ENCODE assay signal across 8 cellular contexts in genomic region chr3:10992017-10992945, GRCh38. TPM values are rescaled to one million over a fixed set of nuclear protein-coding genes. Genes with fewer than 3 reads are reported as not detected.
DNase-seq lines count a peak whose midpoint lies in the region; ATAC-seq and TF ChIP-seq lines count a peak whose summit lies in the region.

Gene SLC6A1, plus strand, starts transcription at chr3:10992748. Its CDS starts 24,464 bp downstream, at chr3:11017212.

- no peak for DNase-seq in activated naive CD4-positive, alpha-beta T cell treated with anti-CD3 and anti-CD28 coated beads, Interleukin-2, amount 10 ng/mL, durations not matched to agents 7 days and 5 days
- no peak for DNase-seq in activated naive CD4-positive, alpha-beta T cell treated with Interleukin-2 at 50 U/mL for 16 hours
- DNase-seq in dorsolateral prefrontal cortex (peak in 9 of 10 donors; percentile 55 to 78 (median 71)), mucosa of descending colon (no peak), upper lobe of right lung (no peak), Kasumi-1 (lab: John Stamatoyannopoulos, UW) (no peak)

- H3K9me3 Mint-ChIP-seq in activated naive CD4-positive, alpha-beta T cell treated with anti-CD3 and anti-CD28 coated beads, Interleukin-2, amount 10 ng/mL, durations not matched to agents 7 days and 5 days = no peaks in the 10 kb centered on the region

- ATAC-seq in mucosa of descending colon (peak; percentile 41), upper lobe of right lung (peak; percentile 72), GM18909 (IDR thresholded peaks at IDR 0.05; ENCODE audit: poor library complexity, unreplicated experiment) (no peak)
- no peak for ATAC-seq in activated CD4-positive, CD25-positive, alpha-beta regulatory T cell treated with anti-CD3 and anti-CD28 coated beads, Interleukin-2, amount 50 U/mL, for 24 hours

- CTCF ChIA-PET in activated naive CD4-positive, alpha-beta T cell treated with anti-CD3 and anti-CD28 coated beads, Interleukin-2, amount 10 ng/mL, durations not matched to agents 7 days and 5 days (lab: Charles Lee) = no interaction called here

- peak within 1 kb of the TSS; percentile 42 for H3K4me3 Mint-ChIP-seq in activated naive CD4-positive, alpha-beta T cell treated with anti-CD3 and anti-CD28 coated beads, Interleukin-2, amount 10 ng/mL, durations not matched to agents 7 days and 5 days

- H3K27ac ChIP-seq in dorsolateral prefrontal cortex (peak within 1 kb of the TSS; percentile 82 to 98 (median 95)), upper lobe of right lung (no peak within 1 kb of the TSS)

- no peaks in the 10 kb centered on the region for H3K9me3 ChIP-seq in mucosa of descending colon
- no peaks in the 10 kb centered on the region for H3K9me3 ChIP-seq in upper lobe of right lung

- peak within 1 kb of the TSS; percentile 58 to 91 (median 78) for H3K4me3 ChIP-seq in dorsolateral prefrontal cortex
- H3K4me3 ChIP-seq in mucosa of descending colon = no peak within 1 kb of the TSS
- peak within 1 kb of the TSS; percentile 32 for H3K4me3 ChIP-seq in upper lobe of right lung

- peaks cover 69% of the 10 kb centered on the region for H3K27me3 Mint-ChIP-seq in activated naive CD4-positive, alpha-beta T cell treated with anti-CD3 and anti-CD28 coated beads, Interleukin-2, amount 10 ng/mL, durations not matched to agents 7 days and 5 days

- H3K36me3 ChIP-seq in mucosa of descending colon (ENCODE audit: low read depth) (no peaks in the 10 kb centered on the region), upper lobe of right lung (no peaks in the 10 kb centered on the region)

- no peaks in the 10 kb centered on the region for H3K4me1 ChIP-seq in mucosa of descending colon (ENCODE audit: low read depth)
- no peaks in the 10 kb centered on the region for H3K4me1 ChIP-seq in upper lobe of right lung

- intact Hi-C loops in dorsolateral prefrontal cortex (cut with DNase I) (no loop called here), mucosa of descending colon (cut with DNase I, micrococcal nuclease) (no loop called here), upper lobe of right lung (cut with DNase I) (no loop called here)

- no peaks in the 10 kb centered on the region for H3K36me3 Mint-ChIP-seq in activated naive CD4-positive, alpha-beta T cell treated with anti-CD3 and anti-CD28 coated beads, Interleukin-2, amount 10 ng/mL, durations not matched to agents 7 days and 5 days

- no peak within 1 kb of the TSS for H3K27ac Mint-ChIP-seq in activated naive CD4-positive, alpha-beta T cell treated with anti-CD3 and anti-CD28 coated beads, Interleukin-2, amount 10 ng/mL, durations not matched to agents 7 days and 5 days

- H3K27me3 ChIP-seq in dorsolateral prefrontal cortex (peaks cover 0 to 10% (median 0%) of the 10 kb centered on the region in 45 donors), upper lobe of right lung (peaks cover 40% of the 10 kb centered on the region)

- TF ChIP-seq CTCF in dorsolateral prefrontal cortex (IDR thresholded peaks at IDR 0.05 in 54 of 56, conservative IDR thresholded peaks at IDR 0.05 in 2 of 56; ENCODE audit: low read depth in 1 of 56, partially characterized antibody in 56 of 56) = peak in 51 of 56 donors; percentile 8 to 71 (median 43)
- TF ChIP-seq CTCF in mucosa of descending colon (IDR thresholded peaks at IDR 0.05) = no peak
- TF ChIP-seq CTCF in upper lobe of right lung (IDR thresholded peaks at IDR 0.05) = peak; percentile 14

- H3K4me1 Mint-ChIP-seq in activated naive CD4-positive, alpha-beta T cell treated with anti-CD3 and anti-CD28 coated beads, Interleukin-2, amount 10 ng/mL, durations not matched to agents 7 days and 5 days = peaks cover 10% of the 10 kb centered on the region

RNA-seq across cellular contexts. Expression of gene SLC6A1, which starts in this region (rescaled TPM):
- total RNA-seq in dorsolateral prefrontal cortex (100 to 1,000 TPM; 127 to 356 (median 209) TPM), mucosa of descending colon (under 1 TPM; 0.14 to 0.35 (median 0.20) TPM), upper lobe of right lung (0.84 TPM)

Comparison
In these comparisons a context has a peak if more than half of its experiments do, and no peak if none do; other contexts are left out.
1. RNA of gene SLC6A1 (total RNA-seq): 127 to 356 TPM in dorsolateral prefrontal cortex; 0.84 TPM in upper lobe of right lung (single experiment) and 0.14 to 0.35 TPM in mucosa of descending colon; every median in the first group is over 10 times any median in the second.
2. Peak in ATAC-seq in mucosa of descending colon; RNA of the gene not detected or under 1 TPM.
3. Peak in ATAC-seq and H3K4me3 ChIP-seq in upper lobe of right lung; RNA of the gene not detected or under 1 TPM.
4. DNase-seq: peak in dorsolateral prefrontal cortex (9 of 10); none in activated naive CD4-positive, alpha-beta T cell treated with anti-CD3 and anti-CD28 coated beads, Interleukin-2, amount 10 ng/mL, durations not matched to agents 7 days and 5 days (single experiment), activated naive CD4-positive, alpha-beta T cell treated with Interleukin-2 at 50 U/mL for 16 hours (single experiment), mucosa of descending colon (0 of 3), upper lobe of right lung (single experiment) and Kasumi-1 (0 of 2).